Comparison of ENCODE assay signal across 8 cellular contexts in the genomic region with DNA sequence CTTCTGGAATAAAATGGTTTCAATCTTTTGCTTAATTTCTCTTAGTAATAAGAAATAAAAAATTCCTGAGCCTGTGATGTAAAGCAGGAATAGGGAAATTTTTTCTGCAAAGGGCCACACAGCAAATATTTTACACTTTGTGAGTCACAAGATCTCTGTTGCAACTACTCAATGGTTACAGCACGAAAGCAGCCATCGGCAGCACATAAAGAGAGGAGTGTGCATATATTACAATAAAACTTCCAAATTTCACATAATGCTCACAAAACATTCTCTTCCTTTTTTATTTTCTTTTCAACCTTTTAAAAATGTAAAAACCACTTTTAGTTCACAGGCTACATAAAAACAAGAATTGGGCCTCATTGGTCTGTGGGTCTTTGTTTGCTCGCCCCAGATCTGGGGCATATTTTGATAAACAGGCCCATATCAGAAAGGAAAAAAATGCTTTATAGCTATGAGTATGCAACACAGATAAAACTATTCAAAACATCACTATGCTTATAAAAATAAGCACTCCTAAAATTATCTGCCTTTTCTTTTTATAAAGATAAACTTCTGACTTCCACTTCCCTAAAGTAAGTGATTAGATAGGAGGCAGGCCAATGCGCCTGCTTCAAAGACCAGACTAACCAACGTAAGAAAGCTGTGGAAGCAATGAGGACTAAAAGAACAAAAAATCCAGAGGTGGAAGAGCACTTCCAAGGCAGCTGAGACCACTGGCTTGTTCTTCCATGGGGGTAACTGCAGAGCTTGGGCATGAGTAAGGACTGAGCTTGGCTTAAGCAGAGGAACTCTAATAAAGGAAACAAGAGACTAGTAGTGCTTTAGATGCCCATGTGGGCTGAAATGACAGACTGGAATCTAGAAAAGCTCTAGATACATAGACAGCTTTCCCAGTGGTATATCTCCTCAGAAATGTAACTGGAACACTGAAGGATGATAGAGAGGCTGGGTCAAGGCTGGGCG. TPM values are rescaled to one million over a fixed set of nuclear protein-coding genes. Genes with fewer than 3 reads are reported as not detected.
DNase-seq lines count a peak whose midpoint lies in the region; ATAC-seq, FAIRE-seq and TF ChIP-seq lines count a peak whose summit lies in the region.
"Had no signal": no experiment of that assay in that cellular context is flagged by ENCODE, and none has a peak within 500 bp of the region (broad histone marks: within the 10 kb centered on the region; RNA-seq: fewer than 3 reads in every experiment).

No MANE protein-coding gene starts in this region.

- FAIRE-seq in urothelium cell line (lab: Jason Lieb, UNC): no peak

- peaks cover 0 to 36% (median 25%) of the 10 kb centered on the region in 5 donors for H3K4me1 ChIP-seq in subcutaneous abdominal adipose tissue (ENCODE audit: control insufficient read depth in 5 of 5, insufficient read depth in 5 of 5, low read length in 5 of 5)

- H3K9me3 ChIP-seq in subcutaneous abdominal adipose tissue (ENCODE audit: control insufficient read depth in 5 of 5, low read length in 5 of 5): no peaks in the 10 kb centered on the region

- H3K36me3 ChIP-seq in subcutaneous abdominal adipose tissue (ENCODE audit: control insufficient read depth in 5 of 5, insufficient read depth in 5 of 5, low read length in 5 of 5): peaks cover 0 to 6% (median 4%) of the 10 kb centered on the region in 5 donors

- peak overlapping the region; percentile 32 for H3K27ac ChIP-seq in subcutaneous abdominal adipose tissue (ENCODE audit: low read depth, low read length)

- H3K4me3 ChIP-seq in fibroblast of pulmonary artery (replicated peaks; ENCODE audit: low read depth, low read length) (no peak overlapping the region), subcutaneous abdominal adipose tissue (ENCODE audit: low read depth in 1 of 5, low read length in 5 of 5) (no peak overlapping the region)

- no peak overlapping the region for H3K9ac ChIP-seq in subcutaneous abdominal adipose tissue (ENCODE audit: low read length in 5 of 5)

- TF ChIP-seq CTCF in fibroblast of pulmonary artery (IDR thresholded peaks at IDR 0.05; ENCODE audit: low read length, missing control alignments): no peak

- no peaks in the 10 kb centered on the region for H3K27me3 ChIP-seq in subcutaneous abdominal adipose tissue (ENCODE audit: control insufficient read depth in 5 of 5, insufficient read depth in 4 of 5, low read length in 5 of 5)

- DNase-seq in RPMI7951 (ENCODE audit: low read depth) (peak; percentile 24), fibroblast of pulmonary artery (ENCODE audit: low read depth) (peak; percentile 86), kidney glomerular epithelial cell (lab: John Stamatoyannopoulos, UW) (no peak), urothelium cell line (ENCODE audit: low spot score) (no peak)
- DNase-seq: activated CD8-positive, alpha-beta memory T cell treated with anti-CD3 and anti-CD28 coated beads, Interleukin-2, amount 50 U/mL, for 48 hours had no signal

- ATAC-seq in GM21515 (IDR thresholded peaks at IDR 0.05; ENCODE audit: unreplicated experiment) (peak; percentile 43), HG03095 (IDR thresholded peaks at IDR 0.05; ENCODE audit: unreplicated experiment) (no peak)

RNA-seq across cellular contexts. Expression of gene MYCBP2, which starts 26.4 kb away (rescaled TPM):
- 29.6 and 31.2 TPM in 2 replicates for total RNA-seq in RPMI7951 (2014; rRNA removed; shearing (Covaris generic))

Comparison
In these comparisons a context has a peak if more than half of its experiments do, and no peak if none do; other contexts are left out.
1. DNase-seq: peak in RPMI7951 (single experiment) and fibroblast of pulmonary artery (single experiment); none in kidney glomerular epithelial cell (single experiment) and urothelium cell line (single experiment).